In the genomic region with DNA sequence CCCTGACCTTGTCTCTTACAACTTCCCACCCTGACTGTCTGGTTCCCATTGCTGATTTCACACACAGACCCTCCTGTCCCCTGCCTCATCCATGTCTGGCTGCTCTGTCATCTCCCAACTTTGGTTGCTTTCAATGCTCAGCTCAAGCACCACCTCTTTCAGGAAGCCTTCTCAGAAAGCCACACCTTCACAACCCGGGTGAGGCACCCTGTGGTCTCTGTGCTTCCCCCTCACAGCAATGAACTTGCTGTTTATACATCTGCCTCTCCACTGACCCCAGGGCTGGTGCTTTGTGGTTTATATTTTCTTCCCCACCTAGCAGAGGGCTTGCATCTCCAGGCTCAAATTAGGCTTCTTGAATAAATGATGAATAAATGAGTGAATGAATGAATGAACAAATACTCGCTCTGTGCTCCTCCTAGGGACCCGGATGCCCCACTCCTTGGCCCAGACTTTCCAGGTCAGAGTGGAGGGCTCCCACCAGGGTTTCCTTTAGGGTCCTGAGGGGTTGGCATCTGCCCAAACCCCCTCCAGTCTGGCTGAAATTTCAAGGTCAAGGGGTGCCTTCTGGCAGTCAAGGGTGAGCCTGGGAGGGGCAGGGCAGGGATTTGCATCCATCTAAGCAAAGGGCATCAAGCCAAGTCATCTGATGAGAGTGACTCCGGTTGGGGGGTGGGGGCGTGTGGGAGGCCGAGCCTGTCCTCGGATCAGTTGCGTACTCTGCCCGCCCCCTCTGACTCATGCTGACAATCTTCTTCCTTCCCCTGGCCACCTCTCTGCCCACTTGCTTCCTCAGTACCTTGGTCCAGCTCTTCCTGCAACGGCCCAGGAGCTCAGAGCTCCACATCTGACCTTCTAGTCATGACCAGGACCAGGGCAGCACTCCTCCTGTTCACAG, we compare ENCODE assay signal across 8 cellular contexts. TPM values are rescaled to one million over a fixed set of nuclear protein-coding genes. Genes with fewer than 3 reads are reported as not detected.
A peak's percentile ranks its signal among the peaks of the same experiment; 100 is the strongest.
DNase-seq lines count a peak whose midpoint lies in the region; ATAC-seq and TF ChIP-seq lines count a peak whose summit lies in the region.

A gene (plus strand): TSS at position 783 of the 898 bp plus-strand sequence. CDS start 79 bp downstream, at position 862.

- no peaks in the 10 kb centered on the region for H3K27me3 Mint-ChIP-seq in activated naive CD8-positive, alpha-beta T cell treated with anti-CD3 and anti-CD28 coated beads for 36 hours

- peaks cover 36% of the 10 kb centered on the region for H3K4me1 Mint-ChIP-seq in activated naive CD8-positive, alpha-beta T cell treated with anti-CD3 and anti-CD28 coated beads for 36 hours

- peak; percentile 65 for TF ChIP-seq POLR2A in GM18505 (IDR thresholded peaks at IDR 0.05; ENCODE audit: borderline replicate concordance, extremely low read depth, insufficient read depth, insufficient read length)

- no peaks in the 10 kb centered on the region for H3K9me3 Mint-ChIP-seq in activated naive CD8-positive, alpha-beta T cell treated with anti-CD3 and anti-CD28 coated beads for 36 hours

- ATAC-seq in GM18505 (IDR thresholded peaks at IDR 0.05; ENCODE audit: unreplicated experiment) (peak; percentile 49), HG02678 (IDR thresholded peaks at IDR 0.05; ENCODE audit: unreplicated experiment) (peak; percentile 80), left colon (peak; percentile 24)

- H3K4me3 Mint-ChIP-seq in activated naive CD8-positive, alpha-beta T cell treated with anti-CD3 and anti-CD28 coated beads for 36 hours = peak within 1 kb of the TSS; percentile 63

- no peaks in the 10 kb centered on the region for H3K36me3 Mint-ChIP-seq in activated naive CD8-positive, alpha-beta T cell treated with anti-CD3 and anti-CD28 coated beads for 36 hours

- peak within 1 kb of the TSS; percentile 87 for H3K27ac Mint-ChIP-seq in activated naive CD8-positive, alpha-beta T cell treated with anti-CD3 and anti-CD28 coated beads for 36 hours

- intact Hi-C loops in left colon (cut with DNase I, micrococcal nuclease) = no loop called here

- DNase-seq in OCI-M1 (lab: John Stamatoyannopoulos, UW) (peak; percentile 86), left colon (peak; percentile 48 to 54), NCI-H1105 treated with DMSO at 0.1 percent for 48 hours (lab: John Stamatoyannopoulos, UW) (no peak), NCI-H82 (lab: John Stamatoyannopoulos, UW) (no peak)
- DNase-seq in activated naive CD8-positive, alpha-beta T cell treated with anti-CD3 and anti-CD28 coated beads for 36 hours = peak; percentile 76
- DNase-seq in stimulated activated CD8-positive, alpha-beta memory T cell treated with anti-CD3 and anti-CD28 coated beads, Interleukin-4, amount 100 ng/mL, for 48 hours = peak; percentile 91

RNA-seq across cellular contexts. Expression of the gene that starts here (rescaled TPM):
- total RNA-seq in activated naive CD8-positive, alpha-beta T cell treated with anti-CD3 and anti-CD28 coated beads for 36 hours = 1 to 10 TPM; 1.4 to 1.6 TPM
- total RNA-seq in left colon = 1 to 10 TPM; 1.6 to 3.8 TPM

Comparison
In these comparisons a context has a peak if more than half of its experiments do, and no peak if none do; other contexts are left out.
1. ATAC-seq: peak in every context shown above with its lines; median percentile 80 in HG02678; 49 in GM18505; 24 in left colon.
2. DNase-seq: peak in OCI-M1 (single experiment), activated naive CD8-positive, alpha-beta T cell treated with anti-CD3 and anti-CD28 coated beads for 36 hours (single experiment), left colon (2 of 2) and stimulated activated CD8-positive, alpha-beta memory T cell treated with anti-CD3 and anti-CD28 coated beads, Interleukin-4, amount 100 ng/mL, for 48 hours (single experiment); none in NCI-H1105 treated with DMSO at 0.1 percent for 48 hours (single experiment) and NCI-H82 (single experiment).